ENCODE assay signal across 8 cellular contexts in genomic region chr17:42679492-42680330, GRCh38. TPM values are rescaled to one million over a fixed set of nuclear protein-coding genes. Genes with fewer than 3 reads are reported as not detected.
DNase-seq lines count a peak whose midpoint lies in the region; ATAC-seq, FAIRE-seq and TF ChIP-seq lines count a peak whose summit lies in the region.

No MANE protein-coding gene starts in this region.

- H3K27ac ChIP-seq in A549 (peak overlapping the region; percentile 92 to 98), cingulate gyrus (ENCODE audit: low read depth, low read length) (peak overlapping the region; percentile 78)

- peak; percentile 58 to 87; a peak in 4 of 5 replicates for TF ChIP-seq RAD21 in A549 (conservative IDR thresholded peaks at IDR 0.05 in 1 of 2, IDR thresholded peaks at IDR 0.05 in 1 of 2)

- peak; percentile 86 for TF ChIP-seq CTCF in A549 (IDR thresholded peaks at IDR 0.05)

- TF ChIP-seq POLR2A in A549 (IDR thresholded peaks at IDR 0.05; ENCODE audit: low read length), result peak; percentile 58

- CTCF ChIA-PET in A549 (lab: Yijun Ruan, JAX), result interaction anchor here (0.6 to 15.7 kb wide), 54 partner anchors 10 to 634 kb away, joined by 3 to 394 read pairs (median 4); partner anchors contain the start of genes BECN1, MLX, PSMC3IP and PSME3

- 30% methylated on average over 66 of the region's 78 CpGs for WGBS in A549 (ENCODE audit: missing lambda C conversion rate)

- POLR2A ChIA-PET in A549 (lab: Yijun Ruan, JAX), result interaction anchor here (0.6 to 4.9 kb wide), 8 partner anchors 12 to 1235 kb away, joined by 3 to 63 read pairs (median 13); partner anchors contain the start of genes PSMC3IP, RETREG3 and TUBG1

- no peak for TF ChIP-seq EP300 in A549 (IDR thresholded peaks at IDR 0.05)

- ATAC-seq in A549 (peak; percentile 40 to 68), GM19035 (IDR thresholded peaks at IDR 0.05; ENCODE audit: unreplicated experiment) (peak; percentile 21), HG02885 (IDR thresholded peaks at IDR 0.05; ENCODE audit: poor library complexity, unreplicated experiment) (no peak)

- no peak for FAIRE-seq in A549 (lab: Jason Lieb, UNC)

- peaks cover 44% of the 10 kb centered on the region for H3K4me1 ChIP-seq in A549

- H3K9me3 ChIP-seq in A549, result no peaks in the 10 kb centered on the region

- peak overlapping the region; percentile 91 for H3K4me2 ChIP-seq in A549

- peak; percentile 91 to 92 for DNase-seq in A549 (ENCODE audit: low read depth in 1 of 2, low spot score in 1 of 2)
- peak; percentile 71 to 86 for DNase-seq in NCI-H2081 (lab: John Stamatoyannopoulos, UW)
- DNase-seq in activated CD4-positive, CD25-positive, alpha-beta regulatory T cell (lab: John Stamatoyannopoulos, UW), result peak; percentile 32 to 62 (median 54)
- DNase-seq in kidney tubule cell (ENCODE audit: low spot score), result peak; percentile 83
- DNase-seq in stimulated activated CD4-positive, alpha-beta T cell treated with anti-CD3 and anti-CD28 coated beads, Interleukin-1b, Interleukin-23, amount 100 ng/mL, for 4 hours (ENCODE audit: low read depth in 2 of 2), result peak; percentile 58 to 66

- H3K4me3 ChIP-seq in A549, result peak overlapping the region; percentile 54

TF ChIP-seq in A549, 52 proteins besides CTCF, POLR2A, EP300 and RAD21 (continues in another document):
- TF ChIP-seq JUNB (IDR thresholded peaks at IDR 0.05), result no peak
- no peak for TF ChIP-seq HES2 (IDR thresholded peaks at IDR 0.05)
- no peak for TF ChIP-seq EHMT2 (IDR thresholded peaks at IDR 0.05; ENCODE audit: low read depth)
- TF ChIP-seq PHF8 (IDR thresholded peaks at IDR 0.05; ENCODE audit: borderline replicate concordance, low read depth), result peak; percentile 43; the same call in 1 of the 2 replicates
- peak; percentile 84; the same call in 1 of the 2 replicates for TF ChIP-seq TFCP2L1 (CRISPR knock-in tag; IDR thresholded peaks at IDR 0.05)
- no peak for TF ChIP-seq RFX5 (IDR thresholded peaks at IDR 0.05)
- TF ChIP-seq ATOH8 (CRISPR knock-in tag; IDR thresholded peaks at IDR 0.05; ENCODE audit: low read depth), result peak; percentile 90
- peak; percentile 99 for TF ChIP-seq E2F6 (IDR thresholded peaks at IDR 0.05; ENCODE audit: borderline replicate concordance, low read depth)
- no peak; the same call in 1 of the 2 replicates for TF ChIP-seq CHD4 (IDR thresholded peaks at IDR 0.05; ENCODE audit: borderline replicate concordance)
- TF ChIP-seq HDAC2 (IDR thresholded peaks at IDR 0.05), result peak; percentile 44; the same call in 1 of the 2 replicates
- peak; percentile 56 for TF ChIP-seq GATA3 (IDR thresholded peaks at IDR 0.05; ENCODE audit: borderline replicate concordance)
- TF ChIP-seq CHD2 (IDR thresholded peaks at IDR 0.05; ENCODE audit: low read length, partially characterized antibody), result no peak
- TF ChIP-seq FOSB (CRISPR knock-in tag; IDR thresholded peaks at IDR 0.05), result no peak
- TF ChIP-seq RNF2 (IDR thresholded peaks at IDR 0.05; ENCODE audit: borderline replicate concordance, low read depth), result peak; percentile 94; the same call in 1 of the 2 replicates
- peak; percentile 63; the same call in 1 of the 2 replicates for TF ChIP-seq HEYL (CRISPR knock-in tag; IDR thresholded peaks at IDR 0.05)
- TF ChIP-seq MYC (IDR thresholded peaks at IDR 0.05; ENCODE audit: borderline replicate concordance, low read length), result peak; percentile 95
- TF ChIP-seq JUN (IDR thresholded peaks at IDR 0.05), result peak in 1 of 2 experiments; percentile 63; a peak in 1 of 5 replicates
- TF ChIP-seq PBX3 (IDR thresholded peaks at IDR 0.05), result no peak
- no peak for TF ChIP-seq MAFK (IDR thresholded peaks at IDR 0.05; ENCODE audit: partially characterized antibody)
- TF ChIP-seq ZC3H11A (IDR thresholded peaks at IDR 0.05), result no peak
- no peak for TF ChIP-seq CEBPB (IDR thresholded peaks at IDR 0.05)
- TF ChIP-seq ZSCAN20 (CRISPR knock-in tag; IDR thresholded peaks at IDR 0.05), result 0 out of 2 replicates have a peak, but pooled peaks have one; percentile 35
- no peak for TF ChIP-seq NR3C1 (IDR thresholded peaks at IDR 0.05)
- no peak; the same call in 1 of the 2 replicates for TF ChIP-seq NFE2L2 (conservative IDR thresholded peaks at IDR 0.05; ENCODE audit: low read length)
- TF ChIP-seq RARB (CRISPR knock-in tag; IDR thresholded peaks at IDR 0.05), result 0 out of 2 replicates have a peak, but pooled peaks have one; percentile 39
- no peak; the same call in 1 of the 2 replicates for TF ChIP-seq BHLHE40 (IDR thresholded peaks at IDR 0.05; ENCODE audit: low read depth, low read length)
- TF ChIP-seq ZFP36 (IDR thresholded peaks at IDR 0.05; ENCODE audit: borderline replicate concordance, partially characterized antibody), result no peak
- no peak for TF ChIP-seq HOXA7 (CRISPR knock-in tag; IDR thresholded peaks at IDR 0.05)
- TF ChIP-seq ZNF302 (CRISPR knock-in tag; IDR thresholded peaks at IDR 0.05), result no peak
- TF ChIP-seq MAZ (IDR thresholded peaks at IDR 0.05; ENCODE audit: borderline replicate concordance, low read depth, low read length), result no peak
- TF ChIP-seq KDM5A (IDR thresholded peaks at IDR 0.05), result no peak
- TF ChIP-seq USF2 (IDR thresholded peaks at IDR 0.05), result no peak; the same call in 1 of the 2 replicates
- TF ChIP-seq HOXB13 (CRISPR knock-in tag; IDR thresholded peaks at IDR 0.05; ENCODE audit: low read depth), result no peak; the same call in none of the 2 replicates

RNA-seq across cellular contexts. Expression of gene CCR10, which starts 1.9 kb away (rescaled TPM):
- 0.19 and 0.23 TPM in 2 replicates for polyA plus RNA-seq in A549 (2011; rRNA removed)
- 0.63 and 0.93 TPM in 2 replicates for polyA plus RNA-seq in A549 (2012; cell fraction: cytosol; rRNA removed)
- polyA plus RNA-seq in A549 (2012; cell fraction: nucleus; rRNA removed), result 2.0 and 3.4 TPM in 2 replicates
- polyA plus RNA-seq in A549 (2017; fragmentation: RNase III; extraction: RNeasy Plus Mini Kit Qiagen cat#74134 plus additional on column Dnase treatment), result 0.59 to 0.73 TPM (median 0.66 TPM) in 3 replicates
- 0.37 TPM in 1 of 2 replicates, not detected in the other for polyA minus RNA-seq in A549 (2011; rRNA and poly(A)+ RNA removed)

RNA-seq across cellular contexts. Expression of gene CNTNAP1, which starts 2.6 kb away (rescaled TPM):
- polyA plus RNA-seq in A549 (2011; rRNA removed) (8.2 and 8.8 TPM in 2 replicates), A549 (2017; fragmentation: RNase III; extraction: RNeasy Plus Mini Kit Qiagen cat#74134 plus additional on column Dnase treatment) (6.3 to 7.1 TPM (median 7.1 TPM) in 3 replicates)
- 8.7 and 9.5 TPM in 2 replicates for polyA plus RNA-seq in A549 (2012; cell fraction: cytosol; rRNA removed)
- polyA plus RNA-seq in A549 (2012; cell fraction: nucleus; rRNA removed), result 55.8 and 61.8 TPM in 2 replicates
- polyA minus RNA-seq in A549 (2011; rRNA and poly(A)+ RNA removed), result 6.1 and 7.4 TPM in 2 replicates

RNA-seq across cellular contexts. Expression of gene PLEKHH3, which starts 2.9 kb away (rescaled TPM):
- polyA plus RNA-seq in A549 (2011; rRNA removed) (5.3 and 5.5 TPM in 2 replicates), A549 (2017; fragmentation: RNase III; extraction: RNeasy Plus Mini Kit Qiagen cat#74134 plus additional on column Dnase treatment) (12.3 to 15.5 TPM (median 14.0 TPM) in 3 replicates)
- 13.8 and 18.8 TPM in 2 replicates for polyA plus RNA-seq in A549 (2012; cell fraction: cytosol; rRNA removed)
- polyA plus RNA-seq in A549 (2012; cell fraction: nucleus; rRNA removed), result 31.7 and 42.1 TPM in 2 replicates
- 2.3 and 2.5 TPM in 2 replicates for polyA minus RNA-seq in A549 (2011; rRNA and poly(A)+ RNA removed)

RNA-seq across cellular contexts. Expression of gene TUBG2, which starts 20.6 kb away (rescaled TPM):
- polyA plus RNA-seq in A549 (2011; rRNA removed) (14.9 and 18.6 TPM in 2 replicates), A549 (2017; fragmentation: RNase III; extraction: RNeasy Plus Mini Kit Qiagen cat#74134 plus additional on column Dnase treatment) (27.1 to 36.1 TPM (median 30.6 TPM) in 3 replicates)
- polyA plus RNA-seq in A549 (2012; cell fraction: cytosol; rRNA removed), result 28.3 and 31.4 TPM in 2 replicates
- polyA plus RNA-seq in A549 (2012; cell fraction: nucleus; rRNA removed), result 136 and 148 TPM in 2 replicates
- 8.6 and 13.8 TPM in 2 replicates for polyA minus RNA-seq in A549 (2011; rRNA and poly(A)+ RNA removed)
